Comparison of ENCODE assay signal across 8 cellular contexts in genomic region chr7:30322656-30323355, GRCh38. TPM values are rescaled to one million over a fixed set of nuclear protein-coding genes. Genes with fewer than 3 reads are reported as not detected.
DNase-seq lines count a peak whose midpoint lies in the region; ATAC-seq, FAIRE-seq and TF ChIP-seq lines count a peak whose summit lies in the region.

No MANE protein-coding gene starts in this region.

- TF ChIP-seq CTCF in hepatocyte (IDR thresholded peaks at IDR 0.05; ENCODE audit: poor library complexity), result no peak

- no peak for TF ChIP-seq POLR2A in GM12892 (IDR thresholded peaks at IDR 0.05; ENCODE audit: low read depth, low read length)

- peak overlapping the region; percentile 48 for H3K4me2 ChIP-seq in hepatocyte

- peak; percentile 58 for ATAC-seq in GM21717 (IDR thresholded peaks at IDR 0.05; ENCODE audit: unreplicated experiment)

- H3K79me2 ChIP-seq in hepatocyte, result peaks cover 63% of the 10 kb centered on the region

- FAIRE-seq in GM12892 (lab: Jason Lieb, UNC), result peak; percentile 91

- no peak overlapping the region for H2AFZ ChIP-seq in hepatocyte

- no peak for DNase-seq in GM12892 (ENCODE audit: insufficient read length)
- DNase-seq in LoVo (ENCODE audit: low spot score), result peak; percentile 45
- no peak for DNase-seq in hepatocyte (ENCODE audit: low spot score)
- DNase-seq in NCI-H1694 (lab: John Stamatoyannopoulos, UW), result no peak
- DNase-seq in NCI-H2227 treated with DMSO at 0.1 percent for 48 hours (lab: John Stamatoyannopoulos, UW), result no peak
- DNase-seq in islet precursor cell, result no peak
- no peak for DNase-seq in hippocampal formation (lab: John Stamatoyannopoulos, UW)

- no peaks in the 10 kb centered on the region for H3K9me2 ChIP-seq in hepatocyte (replicated peaks; ENCODE audit: insufficient read depth)

- no peak overlapping the region for H3K4me3 ChIP-seq in hepatocyte

- H3K9me3 ChIP-seq in hepatocyte (ENCODE audit: low read depth), result no peaks in the 10 kb centered on the region

- H3K27me3 ChIP-seq in hepatocyte, result no peaks in the 10 kb centered on the region

- WGBS in hepatocyte (ENCODE audit: low lambda C conversion rate, missing lambda C conversion rate), result 74% methylated on average over 2 of the region's 2 CpGs

- no peaks in the 10 kb centered on the region for H3K36me3 ChIP-seq in hepatocyte (replicated peaks; ENCODE audit: insufficient read depth, low read depth)

- H4K20me1 ChIP-seq in hepatocyte (ENCODE audit: insufficient read depth, poor library complexity, severe bottlenecking), result no peaks in the 10 kb centered on the region

- H3K4me1 ChIP-seq in hepatocyte (ENCODE audit: insufficient read depth), result peaks cover 7% of the 10 kb centered on the region

- peak overlapping the region; percentile 10 for H3K27ac ChIP-seq in hepatocyte

RNA-seq across cellular contexts. Expression of gene ZNRF2, which starts 38.4 kb away (rescaled TPM):
- 7.7 TPM for polyA plus RNA-seq in GM12892 (2012; ENCODE audit: missing spikeins)
- total RNA-seq in hepatocyte, result 17.7 and 18.8 TPM in 2 replicates
- polyA plus RNA-seq in hepatocyte, result 11.0 and 11.7 TPM in 2 replicates
